9 cellular contexts compared by ENCODE assay signal in genomic region chr2:168504323-168504722, GRCh38.
"Had no signal": no experiment of that assay in that cellular context is flagged by ENCODE, and none has a peak within 500 bp of the region (broad histone marks: within the 10 kb centered on the region; RNA-seq: fewer than 3 reads in every experiment).

No MANE protein-coding gene starts in this region.

- H3K9ac ChIP-seq: KMS-11 had no signal

- H3K4me2 ChIP-seq: GM23338, KMS-11 had no signal

- ATAC-seq: GM23338, HepG2 had no signal

- H3K9me3 Mint-ChIP-seq: HFFc6 had no signal

- H3K27ac Mint-ChIP-seq: GM23338, H9, HFFc6 had no signal

- H2AFZ ChIP-seq: GM23338 had no signal

- H3K27me3 Mint-ChIP-seq: IgD-negative memory B cell had no signal

- H3K4me3 Mint-ChIP-seq: GM23338, H9, HFFc6, IgD-negative memory B cell had no signal

- DNase-seq: H9, HCEC 1CT, HFFc6, KBM-7 had no signal

- H3K4me3 ChIP-seq: GM23338 had no signal

- H3K27ac ChIP-seq: HL-60, KMS-11 had no signal
